In genomic region chr7:66654275-66655112, GRCh38 we compare ENCODE assay signal across 1 cellular context.
TF ChIP-seq lines count a peak whose summit lies in the region.

No MANE protein-coding gene starts in this region.

TF ChIP-seq in HepG2, 621 proteins besides CTCF, POLR2A, EP300 and RAD21 (continued from another document and continues in another):
- peak; percentile 96 for TF ChIP-seq ZBTB25 (CRISPR knock-in tag; IDR thresholded peaks at IDR 0.05)
- TF ChIP-seq, protein P1, sequence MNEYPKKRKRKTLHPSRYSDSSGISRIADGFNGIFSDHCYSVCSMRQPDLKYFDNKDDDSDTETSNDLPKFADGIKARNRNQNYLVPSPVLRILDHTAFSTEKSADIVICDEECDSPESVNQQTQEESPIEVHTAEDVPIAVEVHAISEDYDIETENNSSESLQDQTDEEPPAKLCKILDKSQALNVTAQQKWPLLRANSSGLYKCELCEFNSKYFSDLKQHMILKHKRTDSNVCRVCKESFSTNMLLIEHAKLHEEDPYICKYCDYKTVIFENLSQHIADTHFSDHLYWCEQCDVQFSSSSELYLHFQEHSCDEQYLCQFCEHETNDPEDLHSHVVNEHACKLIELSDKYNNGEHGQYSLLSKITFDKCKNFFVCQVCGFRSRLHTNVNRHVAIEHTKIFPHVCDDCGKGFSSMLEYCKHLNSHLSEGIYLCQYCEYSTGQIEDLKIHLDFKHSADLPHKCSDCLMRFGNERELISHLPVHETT (CRISPR knock-in tag; conservative IDR thresholded peaks at IDR 0.05) = peak; percentile 81; the same call in 1 of the 2 replicates
- no peak for TF ChIP-seq SNRNP70 (IDR thresholded peaks at IDR 0.05; ENCODE audit: low read depth, low read length)
- TF ChIP-seq, protein P2, sequence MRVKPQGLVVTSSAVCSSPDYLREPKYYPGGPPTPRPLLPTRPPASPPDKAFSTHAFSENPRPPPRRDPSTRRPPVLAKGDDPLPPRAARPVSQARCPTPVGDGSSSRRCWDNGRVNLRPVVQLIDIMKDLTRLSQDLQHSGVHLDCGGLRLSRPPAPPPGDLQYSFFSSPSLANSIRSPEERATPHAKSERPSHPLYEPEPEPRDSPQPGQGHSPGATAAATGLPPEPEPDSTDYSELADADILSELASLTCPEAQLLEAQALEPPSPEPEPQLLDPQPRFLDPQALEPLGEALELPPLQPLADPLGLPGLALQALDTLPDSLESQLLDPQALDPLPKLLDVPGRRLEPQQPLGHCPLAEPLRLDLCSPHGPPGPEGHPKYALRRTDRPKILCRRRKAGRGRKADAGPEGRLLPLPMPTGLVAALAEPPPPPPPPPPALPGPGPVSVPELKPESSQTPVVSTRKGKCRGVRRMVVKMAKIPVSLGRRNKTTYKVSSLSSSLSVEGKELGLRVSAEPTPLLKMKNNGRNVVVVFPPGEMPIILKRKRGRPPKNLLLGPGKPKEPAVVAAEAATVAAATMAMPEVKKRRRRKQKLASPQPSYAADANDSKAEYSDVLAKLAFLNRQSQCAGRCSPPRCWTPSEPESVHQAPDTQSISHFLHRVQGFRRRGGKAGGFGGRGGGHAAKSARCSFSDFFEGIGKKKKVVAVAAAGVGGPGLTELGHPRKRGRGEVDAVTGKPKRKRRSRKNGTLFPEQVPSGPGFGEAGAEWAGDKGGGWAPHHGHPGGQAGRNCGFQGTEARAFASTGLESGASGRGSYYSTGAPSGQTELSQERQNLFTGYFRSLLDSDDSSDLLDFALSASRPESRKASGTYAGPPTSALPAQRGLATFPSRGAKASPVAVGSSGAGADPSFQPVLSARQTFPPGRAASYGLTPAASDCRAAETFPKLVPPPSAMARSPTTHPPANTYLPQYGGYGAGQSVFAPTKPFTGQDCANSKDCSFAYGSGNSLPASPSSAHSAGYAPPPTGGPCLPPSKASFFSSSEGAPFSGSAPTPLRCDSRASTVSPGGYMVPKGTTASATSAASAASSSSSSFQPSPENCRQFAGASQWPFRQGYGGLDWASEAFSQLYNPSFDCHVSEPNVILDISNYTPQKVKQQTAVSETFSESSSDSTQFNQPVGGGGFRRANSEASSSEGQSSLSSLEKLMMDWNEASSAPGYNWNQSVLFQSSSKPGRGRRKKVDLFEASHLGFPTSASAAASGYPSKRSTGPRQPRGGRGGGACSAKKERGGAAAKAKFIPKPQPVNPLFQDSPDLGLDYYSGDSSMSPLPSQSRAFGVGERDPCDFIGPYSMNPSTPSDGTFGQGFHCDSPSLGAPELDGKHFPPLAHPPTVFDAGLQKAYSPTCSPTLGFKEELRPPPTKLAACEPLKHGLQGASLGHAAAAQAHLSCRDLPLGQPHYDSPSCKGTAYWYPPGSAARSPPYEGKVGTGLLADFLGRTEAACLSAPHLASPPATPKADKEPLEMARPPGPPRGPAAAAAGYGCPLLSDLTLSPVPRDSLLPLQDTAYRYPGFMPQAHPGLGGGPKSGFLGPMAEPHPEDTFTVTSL (CRISPR knock-in tag; IDR thresholded peaks at IDR 0.05; ENCODE audit: borderline replicate concordance) = peak; percentile 23; the same call in 1 of the 2 replicates
- TF ChIP-seq, protein P3, sequence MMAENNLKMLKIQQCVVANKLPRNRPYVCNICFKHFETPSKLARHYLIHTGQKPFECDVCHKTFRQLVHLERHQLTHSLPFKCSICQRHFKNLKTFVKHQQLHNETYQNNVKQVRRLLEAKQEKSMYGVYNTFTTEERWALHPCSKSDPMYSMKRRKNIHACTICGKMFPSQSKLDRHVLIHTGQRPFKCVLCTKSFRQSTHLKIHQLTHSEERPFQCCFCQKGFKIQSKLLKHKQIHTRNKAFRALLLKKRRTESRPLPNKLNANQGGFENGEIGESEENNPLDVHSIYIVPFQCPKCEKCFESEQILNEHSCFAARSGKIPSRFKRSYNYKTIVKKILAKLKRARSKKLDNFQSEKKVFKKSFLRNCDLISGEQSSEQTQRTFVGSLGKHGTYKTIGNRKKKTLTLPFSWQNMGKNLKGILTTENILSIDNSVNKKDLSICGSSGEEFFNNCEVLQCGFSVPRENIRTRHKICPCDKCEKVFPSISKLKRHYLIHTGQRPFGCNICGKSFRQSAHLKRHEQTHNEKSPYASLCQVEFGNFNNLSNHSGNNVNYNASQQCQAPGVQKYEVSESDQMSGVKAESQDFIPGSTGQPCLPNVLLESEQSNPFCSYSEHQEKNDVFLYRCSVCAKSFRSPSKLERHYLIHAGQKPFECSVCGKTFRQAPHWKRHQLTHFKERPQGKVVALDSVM (CRISPR knock-in tag; IDR thresholded peaks at IDR 0.05) = peak; percentile 78
- peak; percentile 76 for TF ChIP-seq MED1 (CRISPR knock-in tag; IDR thresholded peaks at IDR 0.05)
- TF ChIP-seq AKNA (CRISPR knock-in tag; IDR thresholded peaks at IDR 0.05; ENCODE audit: borderline replicate concordance) = no peak; the same call in 1 of the 2 replicates
- TF ChIP-seq, protein P4, sequence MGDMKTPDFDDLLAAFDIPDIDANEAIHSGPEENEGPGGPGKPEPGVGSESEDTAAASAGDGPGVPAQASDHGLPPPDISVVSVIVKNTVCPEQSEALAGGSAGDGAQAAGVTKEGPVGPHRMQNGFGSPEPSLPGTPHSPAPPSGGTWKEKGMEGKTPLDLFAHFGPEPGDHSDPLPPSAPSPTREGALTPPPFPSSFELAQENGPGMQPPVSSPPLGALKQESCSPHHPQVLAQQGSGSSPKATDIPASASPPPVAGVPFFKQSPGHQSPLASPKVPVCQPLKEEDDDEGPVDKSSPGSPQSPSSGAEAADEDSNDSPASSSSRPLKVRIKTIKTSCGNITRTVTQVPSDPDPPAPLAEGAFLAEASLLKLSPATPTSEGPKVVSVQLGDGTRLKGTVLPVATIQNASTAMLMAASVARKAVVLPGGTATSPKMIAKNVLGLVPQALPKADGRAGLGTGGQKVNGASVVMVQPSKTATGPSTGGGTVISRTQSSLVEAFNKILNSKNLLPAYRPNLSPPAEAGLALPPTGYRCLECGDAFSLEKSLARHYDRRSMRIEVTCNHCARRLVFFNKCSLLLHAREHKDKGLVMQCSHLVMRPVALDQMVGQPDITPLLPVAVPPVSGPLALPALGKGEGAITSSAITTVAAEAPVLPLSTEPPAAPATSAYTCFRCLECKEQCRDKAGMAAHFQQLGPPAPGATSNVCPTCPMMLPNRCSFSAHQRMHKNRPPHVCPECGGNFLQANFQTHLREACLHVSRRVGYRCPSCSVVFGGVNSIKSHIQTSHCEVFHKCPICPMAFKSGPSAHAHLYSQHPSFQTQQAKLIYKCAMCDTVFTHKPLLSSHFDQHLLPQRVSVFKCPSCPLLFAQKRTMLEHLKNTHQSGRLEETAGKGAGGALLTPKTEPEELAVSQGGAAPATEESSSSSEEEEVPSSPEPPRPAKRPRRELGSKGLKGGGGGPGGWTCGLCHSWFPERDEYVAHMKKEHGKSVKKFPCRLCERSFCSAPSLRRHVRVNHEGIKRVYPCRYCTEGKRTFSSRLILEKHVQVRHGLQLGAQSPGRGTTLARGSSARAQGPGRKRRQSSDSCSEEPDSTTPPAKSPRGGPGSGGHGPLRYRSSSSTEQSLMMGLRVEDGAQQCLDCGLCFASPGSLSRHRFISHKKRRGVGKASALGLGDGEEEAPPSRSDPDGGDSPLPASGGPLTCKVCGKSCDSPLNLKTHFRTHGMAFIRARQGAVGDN (CRISPR knock-in tag; IDR thresholded peaks at IDR 0.05) = peak; percentile 98
- TF ChIP-seq TIGD3 (CRISPR knock-in tag; IDR thresholded peaks at IDR 0.05; ENCODE audit: borderline replicate concordance) = 0 out of 2 replicates have a peak, but pooled peaks have one; percentile 6
- no peak for TF ChIP-seq FOXP1 (IDR thresholded peaks at IDR 0.05)
- peak; percentile 8; the same call in 1 of the 2 replicates for TF ChIP-seq FOXP1 (CRISPR knock-in tag; IDR thresholded peaks at IDR 0.05)
- TF ChIP-seq KLF15 (CRISPR knock-in tag; IDR thresholded peaks at IDR 0.05; ENCODE audit: borderline replicate concordance) = no peak; the same call in 1 of the 2 replicates
- no peak for TF ChIP-seq SYNCRIP (IDR thresholded peaks at IDR 0.05; ENCODE audit: insufficient read depth, low read depth, low read length)
- no peak for TF ChIP-seq PHB2 (IDR thresholded peaks at IDR 0.05; ENCODE audit: partially characterized antibody)
- TF ChIP-seq BRCA1 (CRISPR knock-in tag; IDR thresholded peaks at IDR 0.05) = no peak; the same call in 1 of the 2 replicates
- no peak for TF ChIP-seq ZNF576 (CRISPR knock-in tag; IDR thresholded peaks at IDR 0.05)
- TF ChIP-seq ZNF839 (CRISPR knock-in tag; IDR thresholded peaks at IDR 0.05; ENCODE audit: borderline replicate concordance) = peak; percentile 24; the same call in 1 of the 2 replicates
- TF ChIP-seq, protein P5, sequence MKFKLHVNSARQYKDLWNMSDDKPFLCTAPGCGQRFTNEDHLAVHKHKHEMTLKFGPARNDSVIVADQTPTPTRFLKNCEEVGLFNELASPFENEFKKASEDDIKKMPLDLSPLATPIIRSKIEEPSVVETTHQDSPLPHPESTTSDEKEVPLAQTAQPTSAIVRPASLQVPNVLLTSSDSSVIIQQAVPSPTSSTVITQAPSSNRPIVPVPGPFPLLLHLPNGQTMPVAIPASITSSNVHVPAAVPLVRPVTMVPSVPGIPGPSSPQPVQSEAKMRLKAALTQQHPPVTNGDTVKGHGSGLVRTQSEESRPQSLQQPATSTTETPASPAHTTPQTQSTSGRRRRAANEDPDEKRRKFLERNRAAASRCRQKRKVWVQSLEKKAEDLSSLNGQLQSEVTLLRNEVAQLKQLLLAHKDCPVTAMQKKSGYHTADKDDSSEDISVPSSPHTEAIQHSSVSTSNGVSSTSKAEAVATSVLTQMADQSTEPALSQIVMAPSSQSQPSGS (CRISPR knock-in tag; IDR thresholded peaks at IDR 0.05) = peak; percentile 79
- TF ChIP-seq STAT5B (CRISPR knock-in tag; IDR thresholded peaks at IDR 0.05) = no peak
- TF ChIP-seq, protein P6, sequence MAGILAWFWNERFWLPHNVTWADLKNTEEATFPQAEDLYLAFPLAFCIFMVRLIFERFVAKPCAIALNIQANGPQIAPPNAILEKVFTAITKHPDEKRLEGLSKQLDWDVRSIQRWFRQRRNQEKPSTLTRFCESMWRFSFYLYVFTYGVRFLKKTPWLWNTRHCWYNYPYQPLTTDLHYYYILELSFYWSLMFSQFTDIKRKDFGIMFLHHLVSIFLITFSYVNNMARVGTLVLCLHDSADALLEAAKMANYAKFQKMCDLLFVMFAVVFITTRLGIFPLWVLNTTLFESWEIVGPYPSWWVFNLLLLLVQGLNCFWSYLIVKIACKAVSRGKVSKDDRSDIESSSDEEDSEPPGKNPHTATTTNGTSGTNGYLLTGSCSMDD (CRISPR knock-in tag; IDR thresholded peaks at IDR 0.05) = 0 out of 2 replicates have a peak, but pooled peaks have one; percentile 76
- TF ChIP-seq ASH2L (IDR thresholded peaks at IDR 0.05; ENCODE audit: insufficient read length, low read depth, low read length) = peak; percentile 86
- no peak for TF ChIP-seq ZNF382 (CRISPR knock-in tag; IDR thresholded peaks at IDR 0.05; ENCODE audit: borderline replicate concordance)
- no peak for TF ChIP-seq MAFK (conservative IDR thresholded peaks at IDR 0.05 in 1 of 2, IDR thresholded peaks at IDR 0.05 in 1 of 2; ENCODE audit: low read length in 2 of 2)
- TF ChIP-seq ZFP36 (IDR thresholded peaks at IDR 0.05; ENCODE audit: borderline replicate concordance, low read depth, low read length, partially characterized antibody) = no peak
- no peak for TF ChIP-seq MTA3 (CRISPR knock-in tag; IDR thresholded peaks at IDR 0.05)
